In genomic region chr5:151014680-151015343, GRCh38 we compare ENCODE assay signal across 24 cellular contexts. TPM values are rescaled to one million over a fixed set of nuclear protein-coding genes. Genes with fewer than 3 reads are reported as not detected.
A peak's percentile ranks its signal among the peaks of the same experiment; 100 is the strongest.
DNase-seq lines count a peak whose midpoint lies in the region; ATAC-seq and TF ChIP-seq lines count a peak whose summit lies in the region.
"Had no signal": no experiment of that assay in that cellular context is flagged by ENCODE, and none has a peak within 500 bp of the region (broad histone marks: within the 10 kb centered on the region; RNA-seq: fewer than 3 reads in every experiment).

No MANE protein-coding gene starts in this region.

- no peak overlapping the region for H2BK20ac ChIP-seq in H9 (ENCODE audit: low read depth, low read length, poor library complexity, severe bottlenecking)

- no peak overlapping the region for H3T11ph ChIP-seq in H9 (ENCODE audit: low read length)

- TF ChIP-seq CTCF in RWPE2 (IDR thresholded peaks at IDR 0.05; ENCODE audit: poor library complexity, severe bottlenecking) (no peak), fibroblast of mammary gland (conservative IDR thresholded peaks at IDR 0.05; ENCODE audit: control insufficient read depth, insufficient read depth, low read depth, low read length) (no peak), lower lobe of right lung (IDR thresholded peaks at IDR 0.05) (no peak), thyroid gland (IDR thresholded peaks at IDR 0.05) (no peak), mucosa of descending colon (IDR thresholded peaks at IDR 0.05) (no peak), H9 (conservative IDR thresholded peaks at IDR 0.05) (no peak)

- H3K79me1 ChIP-seq in H9 (ENCODE audit: insufficient read depth, low read depth, low read length, poor library complexity, severe bottlenecking): no peaks in the 10 kb centered on the region

- H3K23me2 ChIP-seq in H9 (ENCODE audit: insufficient read length, low read depth, low read length, poor library complexity, severe bottlenecking): no peaks in the 10 kb centered on the region

- H4K8ac ChIP-seq in H9 (replicated peaks; ENCODE audit: insufficient read length, low read depth, low read length): no peak overlapping the region

- H3K4me1 ChIP-seq in RWPE2 (ENCODE audit: insufficient read depth, poor library complexity, severe bottlenecking) (no peaks in the 10 kb centered on the region), lower lobe of right lung (peaks cover 34% of the 10 kb centered on the region), thyroid gland (peaks cover 54 to 67% of the 10 kb centered on the region in 2 donors), mucosa of descending colon (ENCODE audit: low read depth) (no peaks in the 10 kb centered on the region), H9 (ENCODE audit: insufficient read depth, low read length) (no peaks in the 10 kb centered on the region)

- H3K4ac ChIP-seq in H9 (ENCODE audit: low read depth, low read length): no peak overlapping the region

- H3K9ac ChIP-seq in H9 (ENCODE audit: extremely low read depth, insufficient read length, low read length): no peak overlapping the region
- H3K9ac ChIP-seq: BLaER1 treated with 17β-estradiol and CSF1 and Interleukin-3, amounts not matched to agents 10 nM and 100 nM had no signal

- no peak overlapping the region for H4K5ac ChIP-seq in H9 (ENCODE audit: insufficient read length, low read depth, low read length)

- no peak overlapping the region for H3K27ac Mint-ChIP-seq in H9
- H3K27ac Mint-ChIP-seq: activated CD8-positive, alpha-beta memory T cell treated with anti-CD3 and anti-CD28 coated beads, Interleukin-2, amount 10 ng/mL, durations not matched to agents 7 days and 5 days had no signal

- no peak overlapping the region for H3K18ac ChIP-seq in H9 (ENCODE audit: insufficient read length, low read depth, low read length)

- H3K36me3 ChIP-seq in RWPE2 (ENCODE audit: low read depth): no peaks in the 10 kb centered on the region
- H3K36me3 ChIP-seq in lower lobe of right lung: no peaks in the 10 kb centered on the region
- H3K36me3 ChIP-seq in thyroid gland: no peaks in the 10 kb centered on the region
- no peaks in the 10 kb centered on the region for H3K36me3 ChIP-seq in mucosa of descending colon (ENCODE audit: low read depth)
- H3K36me3 ChIP-seq: BLaER1 treated with 17β-estradiol and CSF1 and Interleukin-3, amounts not matched to agents 10 nM and 100 nM had no signal

- TF ChIP-seq POLR2A in thyroid gland (IDR thresholded peaks at IDR 0.05): peak in 1 of 2 donors; percentile 6

- H2AK5ac ChIP-seq in H9 (ENCODE audit: insufficient read length, low read length): no peak overlapping the region

- H3K79me2 ChIP-seq in H9 (ENCODE audit: insufficient read depth, low read length): no peaks in the 10 kb centered on the region

- peaks cover 47% of the 10 kb centered on the region for H3K27me3 Mint-ChIP-seq in H9 (ENCODE audit: low read depth)

- intact Hi-C loops in lower lobe of right lung (cut with DNase I): no loop called here
- intact Hi-C loops in thyroid gland (cut with DNase I): no loop called here
- intact Hi-C loops in mucosa of descending colon (cut with DNase I, micrococcal nuclease): no loop called here

- H2BK5ac ChIP-seq in H9 (ENCODE audit: insufficient read length, low read length): no peak overlapping the region

- no peak for DNase-seq in RWPE2 (ENCODE audit: low spot score)
- DNase-seq in fibroblast of mammary gland (ENCODE audit: low read depth): peak; percentile 10
- DNase-seq in lower lobe of right lung: no peak
- DNase-seq in thyroid gland: peak in 1 of 2 donors; percentile 38
- no peak for DNase-seq in mucosa of descending colon
- DNase-seq in H9: no peak
- no peak for DNase-seq in NK-92 treated with Interleukin-12 subunit alpha and Interleukin-12 subunit beta, amount 100 ng/mL, for 24 hours (lab: John Stamatoyannopoulos, UW)
- DNase-seq: activated CD4-positive, alpha-beta T cell treated with anti-CD3 and anti-CD28 coated beads for 1 hour; activated CD8-positive, alpha-beta memory T cell treated with anti-CD3 and anti-CD28 coated beads, Interleukin-2, amount 10 ng/mL, durations not matched to agents 7 days and 5 days; activated effector memory CD4-positive, alpha-beta T cell treated with anti-CD3 and anti-CD28 coated beads, Interleukin-2, amount 50 U/mL, for 16 hours; amniotic stem cell; DMS79; effector memory CD4-positive, alpha-beta T cell; foreskin fibroblast; Karpas-422; NCI-H1105 treated with DMSO at 0.1 percent for 48 hours; NCI-H69; nucleus accumbens; PC-9; small intestine; stimulated activated CD4-positive, alpha-beta T cell treated with anti-CD3 and anti-CD28 coated beads, Interleukin-4, amount 100 ng/mL, for 4 hours; stimulated activated CD8-positive, alpha-beta memory T cell treated with anti-CD3 and anti-CD28 coated beads, Interleukin-4, amount 100 ng/mL, for 48 hours had no signal

- H2BK120ac ChIP-seq in H9 (ENCODE audit: low read depth, low read length, poor library complexity, severe bottlenecking): no peak overlapping the region

- H3K4me3 ChIP-seq in RWPE2 (ENCODE audit: severe bottlenecking) (no peak overlapping the region), fibroblast of mammary gland (ENCODE audit: control insufficient read depth, low read depth, low read length) (no peak overlapping the region), lower lobe of right lung (no peak overlapping the region), thyroid gland (replicated peaks in 1 of 3) (no peak overlapping the region), mucosa of descending colon (no peak overlapping the region)
- H3K4me3 ChIP-seq: BLaER1 treated with 17β-estradiol and CSF1 and Interleukin-3, amounts not matched to agents 10 nM and 100 nM; PC-9 had no signal

- H3K23ac ChIP-seq in H9 (ENCODE audit: insufficient read length, low read depth, low read length): no peak overlapping the region

- H3K14ac ChIP-seq in H9 (ENCODE audit: insufficient read depth, low read length): no peak overlapping the region

- no peak overlapping the region for H2BK12ac ChIP-seq in H9 (ENCODE audit: insufficient read length, low read depth, low read length)

- H3K9me3 Mint-ChIP-seq in H9: no peaks in the 10 kb centered on the region

- H3K9me3 ChIP-seq in RWPE2 (ENCODE audit: severe bottlenecking) (no peaks in the 10 kb centered on the region), lower lobe of right lung (no peaks in the 10 kb centered on the region), thyroid gland (no peaks in the 10 kb centered on the region), mucosa of descending colon (no peaks in the 10 kb centered on the region), H9 (ENCODE audit: control insufficient read depth, low read depth, low read length) (no peaks in the 10 kb centered on the region)
- H3K9me3 ChIP-seq: BLaER1 treated with 17β-estradiol and CSF1 and Interleukin-3, amounts not matched to agents 10 nM and 100 nM had no signal

- H4K20me1 ChIP-seq in H9 (ENCODE audit: control insufficient read depth, insufficient read depth, insufficient read length): no peaks in the 10 kb centered on the region
- H4K20me1 ChIP-seq: BLaER1 treated with 17β-estradiol and CSF1 and Interleukin-3, amounts not matched to agents 10 nM and 100 nM had no signal

- H4K91ac ChIP-seq in H9 (ENCODE audit: insufficient read length, low read depth, low read length): no peak overlapping the region

- H2BK15ac ChIP-seq in H9 (ENCODE audit: low read depth, low read length): no peak overlapping the region

- whole genome bisulfite sequencing in thyroid gland, 2 donors: 64 to 70% methylated on average over 4 of the region's 4 CpGs
- WGBS in H9 (ENCODE audit: extremely low coverage, insufficient read length, low lambda C conversion rate): no CpG with 5 or more reads among the region's 4 CpGs

- no peaks in the 10 kb centered on the region for H3K4me1 Mint-ChIP-seq in H9

- H3K4me3 Mint-ChIP-seq in H9: no peak overlapping the region
- H3K4me3 Mint-ChIP-seq: activated CD8-positive, alpha-beta memory T cell treated with anti-CD3 and anti-CD28 coated beads, Interleukin-2, amount 10 ng/mL, durations not matched to agents 7 days and 5 days had no signal

- H3K36me3 Mint-ChIP-seq in H9 (ENCODE audit: insufficient read depth in 1 of 3, low read depth in 3 of 3): no peaks in the 10 kb centered on the region
- H3K36me3 Mint-ChIP-seq: activated CD8-positive, alpha-beta memory T cell treated with anti-CD3 and anti-CD28 coated beads, Interleukin-2, amount 10 ng/mL, durations not matched to agents 7 days and 5 days had no signal

- no peak overlapping the region for H3K4me2 ChIP-seq in H9 (ENCODE audit: insufficient read depth, insufficient read length, low read length)
- H3K4me2 ChIP-seq: BLaER1 treated with 17β-estradiol and CSF1 and Interleukin-3, amounts not matched to agents 10 nM and 100 nM; PC-9 had no signal

- H3K27ac ChIP-seq in RWPE2 (ENCODE audit: poor library complexity, severe bottlenecking) (no peak overlapping the region), lower lobe of right lung (peak overlapping the region; percentile 49), thyroid gland (peak overlapping the region; percentile 83 to 99 (median 94)), H9 (ENCODE audit: insufficient read length, low read depth, low read length) (no peak overlapping the region)
- H3K27ac ChIP-seq: BLaER1 treated with 17β-estradiol and CSF1 and Interleukin-3, amounts not matched to agents 10 nM and 100 nM; PC-9 had no signal

- no peak overlapping the region for H2AFZ ChIP-seq in H9 (ENCODE audit: low read length)
- H2AFZ ChIP-seq: PC-9 had no signal

- no peak overlapping the region for H3K56ac ChIP-seq in H9 (ENCODE audit: insufficient read length, low read depth, low read length)

- ATAC-seq in RWPE2 (ENCODE audit: low read depth) (peak; percentile 26; the same call in 1 of the 3 replicates), lower lobe of right lung (no peak), mucosa of descending colon (no peak)
- ATAC-seq: activated CD8-positive, alpha-beta memory T cell treated with anti-CD3 and anti-CD28 coated beads, Interleukin-2, amount 10 ng/mL, durations not matched to agents 7 days and 5 days; HCT116 had no signal

- no peaks in the 10 kb centered on the region for H3K27me3 ChIP-seq in RWPE2 (ENCODE audit: insufficient read depth, poor library complexity, severe bottlenecking)
- no peaks in the 10 kb centered on the region for H3K27me3 ChIP-seq in lower lobe of right lung (ENCODE audit: low read depth)
- H3K27me3 ChIP-seq in thyroid gland: no peaks in the 10 kb centered on the region
- no peaks in the 10 kb centered on the region; the same call in 1 of the 2 replicates for H3K27me3 ChIP-seq in H9 (ENCODE audit: insufficient read depth, low read length)

RNA-seq across cellular contexts. Expression of gene GPX3, which starts 5.6 kb away (rescaled TPM):
- total RNA-seq in lower lobe of right lung: 855 TPM
- over 10,000 TPM in 1 of 4 donors, 1,000 to 10,000 TPM in 3; 2,730 to 12,549 (median 7,201) TPM for total RNA-seq in thyroid gland
- 100 to 1,000 TPM in 2 of 3 donors, 10 to 100 TPM in 1; 44.6 to 460 (median 147) TPM for total RNA-seq in mucosa of descending colon
- 20.4 and 20.9 TPM in 2 replicates for total RNA-seq in H9 (2021)
- total RNA-seq: activated CD8-positive, alpha-beta memory T cell treated with anti-CD3 and anti-CD28 coated beads, Interleukin-2, amount 10 ng/mL, durations not matched to agents 7 days and 5 days had no signal

Comparison
In these comparisons a context has a peak if more than half of its experiments do, and no peak if none do; other contexts are left out.
1. H3K27ac ChIP-seq: peak in lower lobe of right lung (single experiment) and thyroid gland (3 of 3); none in RWPE2 (single experiment) and H9 (single experiment).